Comparison of ENCODE assay signal across 15 cellular contexts in genomic region chr2:150426724-150427123, GRCh38.
"Had no signal": no experiment of that assay in that cellular context is flagged by ENCODE, and none has a peak within 500 bp of the region (broad histone marks: within the 10 kb centered on the region; RNA-seq: fewer than 3 reads in every experiment).

No MANE protein-coding gene starts in this region.

- H3K27ac ChIP-seq: heart left ventricle, tibial nerve had no signal

- DNase-seq: activated CD4-positive, alpha-beta T cell treated with anti-CD3 and anti-CD28 coated beads for 36 hours; activated CD4-positive, alpha-beta T cell treated with anti-CD3 and anti-CD28 coated beads, Interleukin-2, amount 50 U/mL, for 48 hours; activated naive CD4-positive, alpha-beta T cell; activated naive CD8-positive, alpha-beta T cell treated with anti-CD3 and anti-CD28 coated beads for 36 hours; activated T-cell treated with anti-CD3 and anti-CD28 coated beads for 4 hours; amniotic stem cell; caudate nucleus; erythroblast; heart left ventricle; kidney glomerular epithelial cell; occipital lobe; T-cell had no signal

- H3K27me3 ChIP-seq: heart left ventricle, tibial nerve had no signal

- H3K36me3 ChIP-seq: heart left ventricle, tibial nerve had no signal

- ATAC-seq: activated CD4-positive, alpha-beta T cell treated with anti-CD3 and anti-CD28 coated beads for 36 hours; heart left ventricle; natural killer cell treated with Interleukin-12 subunit alpha and Interleukin-12 subunit beta and Interleukin-15 and Interleukin-18, amount 100 ng/mL, for 72 hours; T-cell; WTC11 had no signal

- H3K9me3 ChIP-seq: heart left ventricle, tibial nerve had no signal

- H3K4me1 ChIP-seq: heart left ventricle, tibial nerve had no signal

- H3K4me3 ChIP-seq: heart left ventricle, tibial nerve had no signal
